ENCODE assay signal across 8 cellular contexts in the genomic region with DNA sequence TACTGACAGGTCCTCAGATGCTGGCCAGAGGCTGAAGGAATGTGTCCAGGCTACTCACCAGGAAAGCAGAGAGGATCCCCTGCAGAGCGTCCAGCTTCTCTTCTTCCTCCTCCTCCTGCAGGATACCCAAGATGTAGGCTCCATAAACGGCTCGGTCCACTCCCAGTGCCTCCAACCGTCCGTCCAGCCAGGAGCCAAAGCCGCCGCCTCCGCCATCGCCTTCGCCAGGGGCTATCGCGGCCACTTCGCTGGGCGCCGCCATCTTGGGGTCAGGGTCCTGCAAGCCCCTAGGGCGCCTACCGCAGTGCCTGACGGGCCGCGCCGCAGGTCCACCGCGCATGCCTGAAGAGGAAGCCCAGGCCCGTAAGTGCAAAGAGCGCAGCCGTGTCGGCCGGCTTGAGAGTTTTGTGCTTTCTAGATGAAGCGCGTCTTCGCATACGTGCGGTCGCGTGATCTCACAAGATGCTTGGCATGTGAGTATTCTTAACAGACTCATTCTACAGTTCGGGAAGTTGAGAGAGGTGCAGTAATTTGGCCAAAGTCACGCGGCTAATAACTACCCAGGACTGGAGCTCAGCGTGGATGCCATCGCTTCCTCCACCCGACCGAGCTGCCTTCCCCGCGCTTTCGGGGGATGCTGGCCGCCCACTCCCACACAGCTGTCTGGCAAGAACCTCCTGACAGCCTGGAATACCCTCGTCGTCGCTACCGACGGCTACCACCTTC. TPM values are rescaled to one million over a fixed set of nuclear protein-coding genes. Genes with fewer than 3 reads are reported as not detected.
DNase-seq lines count a peak whose midpoint lies in the region; ATAC-seq and TF ChIP-seq lines count a peak whose summit lies in the region.

A gene with protein sequence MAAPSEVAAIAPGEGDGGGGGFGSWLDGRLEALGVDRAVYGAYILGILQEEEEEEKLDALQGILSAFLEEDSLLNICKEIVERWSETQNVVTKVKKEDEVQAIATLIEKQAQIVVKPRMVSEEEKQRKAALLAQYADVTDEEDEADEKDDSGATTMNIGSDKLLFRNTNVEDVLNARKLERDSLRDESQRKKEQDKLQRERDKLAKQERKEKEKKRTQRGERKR (minus strand): TSS at position 285 of the 726 bp plus-strand sequence. CDS start 23 bp downstream, at position 262.

- peak within 1 kb of the TSS; percentile 92 for H3K27ac Mint-ChIP-seq in activated CD4-positive, alpha-beta T cell treated with anti-CD3 and anti-CD28 coated beads, Interleukin-2, amount 10 ng/mL, durations not matched to agents 7 days and 5 days
- H3K27ac Mint-ChIP-seq in dendritic cell treated with granulocyte-macrophage colony-stimulating factor and Interleukin-4, amounts not matched to agents 40 ng/mL and 50 ng/mL, for 4 days = peak within 1 kb of the TSS; percentile 92

- H3K4me3 Mint-ChIP-seq in activated CD4-positive, alpha-beta T cell treated with anti-CD3 and anti-CD28 coated beads, Interleukin-2, amount 10 ng/mL, durations not matched to agents 7 days and 5 days = peak within 1 kb of the TSS; percentile 96
- H3K4me3 Mint-ChIP-seq in dendritic cell treated with granulocyte-macrophage colony-stimulating factor and Interleukin-4, amounts not matched to agents 40 ng/mL and 50 ng/mL, for 4 days = peak within 1 kb of the TSS; percentile 95

- ATAC-seq in HG03469 (IDR thresholded peaks at IDR 0.05; ENCODE audit: unreplicated experiment) (peak; percentile 77), left lung (peak; percentile 99)

- peaks cover 7% of the 10 kb centered on the region for H3K36me3 Mint-ChIP-seq in activated CD4-positive, alpha-beta T cell treated with anti-CD3 and anti-CD28 coated beads, Interleukin-2, amount 10 ng/mL, durations not matched to agents 7 days and 5 days (ENCODE audit: low read depth)
- peaks cover 34% of the 10 kb centered on the region for H3K36me3 Mint-ChIP-seq in dendritic cell treated with granulocyte-macrophage colony-stimulating factor and Interleukin-4, amounts not matched to agents 40 ng/mL and 50 ng/mL, for 4 days (ENCODE audit: low read depth)

- H3K27me3 Mint-ChIP-seq in activated CD4-positive, alpha-beta T cell treated with anti-CD3 and anti-CD28 coated beads, Interleukin-2, amount 10 ng/mL, durations not matched to agents 7 days and 5 days = no peaks in the 10 kb centered on the region
- peaks cover 5% of the 10 kb centered on the region for H3K27me3 Mint-ChIP-seq in dendritic cell treated with granulocyte-macrophage colony-stimulating factor and Interleukin-4, amounts not matched to agents 40 ng/mL and 50 ng/mL, for 4 days

- peaks cover 0 to 1% of the 10 kb centered on the region in 2 donors for H3K36me3 ChIP-seq in left lung

- POLR2A ChIA-PET in activated CD4-positive, alpha-beta T cell treated with anti-CD3 and anti-CD28 coated beads, Interleukin-2, amount 10 ng/mL, durations not matched to agents 7 days and 5 days (lab: Charles Lee) = interaction anchor here (0.6 to 0.7 kb wide), 2 partner anchors 28 to 533 kb away, joined by 3 to 4 read pairs; no protein-coding TSS in a partner anchor

- no peaks in the 10 kb centered on the region for H3K27me3 ChIP-seq in left lung

- intact Hi-C loops in dendritic cell treated with granulocyte-macrophage colony-stimulating factor and Interleukin-4, amounts not matched to agents 40 ng/mL and 50 ng/mL, for 4 days (cut with micrococcal nuclease) = no loop called here
- intact Hi-C loops in left lung (cut with DNase I) = no loop called here

- no peaks in the 10 kb centered on the region for H3K9me3 ChIP-seq in left lung

- H3K4me1 ChIP-seq in left lung = peaks cover 9 to 28% of the 10 kb centered on the region in 2 donors

- peaks cover 40% of the 10 kb centered on the region for H3K4me1 Mint-ChIP-seq in activated CD4-positive, alpha-beta T cell treated with anti-CD3 and anti-CD28 coated beads, Interleukin-2, amount 10 ng/mL, durations not matched to agents 7 days and 5 days
- H3K4me1 Mint-ChIP-seq in dendritic cell treated with granulocyte-macrophage colony-stimulating factor and Interleukin-4, amounts not matched to agents 40 ng/mL and 50 ng/mL, for 4 days (ENCODE audit: low read depth) = peaks cover 26% of the 10 kb centered on the region

- H3K4me3 ChIP-seq in AG10803 (ENCODE audit: low read length) (peak within 1 kb of the TSS; percentile 100), left lung (peak within 1 kb of the TSS; percentile 83 to 92)

- TF ChIP-seq POLR2A in GM19099 (IDR thresholded peaks at IDR 0.05; ENCODE audit: extremely low read depth, insufficient read length, low read depth) = peak; percentile 95

- peak within 1 kb of the TSS; percentile 83 to 84 for H3K27ac ChIP-seq in left lung

- CTCF ChIA-PET in activated CD4-positive, alpha-beta T cell treated with anti-CD3 and anti-CD28 coated beads, Interleukin-2, amount 10 ng/mL, durations not matched to agents 7 days and 5 days (lab: Charles Lee) = interaction anchor here (1.3 kb wide), 1 partner anchor 19 kb away, joined by 4 read pairs; a partner anchor contains a TSS

- H3K9me3 Mint-ChIP-seq in activated CD4-positive, alpha-beta T cell treated with anti-CD3 and anti-CD28 coated beads, Interleukin-2, amount 10 ng/mL, durations not matched to agents 7 days and 5 days = no peaks in the 10 kb centered on the region
- no peaks in the 10 kb centered on the region for H3K9me3 Mint-ChIP-seq in dendritic cell treated with granulocyte-macrophage colony-stimulating factor and Interleukin-4, amounts not matched to agents 40 ng/mL and 50 ng/mL, for 4 days

- DNase-seq in AG10803 (ENCODE audit: low read depth) = peak; percentile 92
- peak; percentile 91 for DNase-seq in NCI-H748 (lab: John Stamatoyannopoulos, UW; ENCODE audit: unreplicated experiment)
- DNase-seq in activated CD4-positive, alpha-beta T cell treated with anti-CD3 and anti-CD28 coated beads, Interleukin-2, amount 10 ng/mL, durations not matched to agents 7 days and 5 days = peak; percentile 92
- DNase-seq in left lung = peak; percentile 92 to 98
- peak; percentile 84 for DNase-seq in stimulated activated CD4-positive, alpha-beta T cell treated with anti-CD3 and anti-CD28 coated beads, Interleukin-2, amount 100 ng/mL, for 4 hours (ENCODE audit: low read depth)

- TF ChIP-seq CTCF in AG10803 (conservative IDR thresholded peaks at IDR 0.05; ENCODE audit: low read length) (no peak), left lung (IDR thresholded peaks at IDR 0.05) (no peak)

RNA-seq across cellular contexts. Expression of the gene that starts here (rescaled TPM):
- 10 to 100 TPM; 25.5 to 26.8 TPM for total RNA-seq in activated CD4-positive, alpha-beta T cell treated with anti-CD3 and anti-CD28 coated beads, Interleukin-2, amount 10 ng/mL, durations not matched to agents 7 days and 5 days
- total RNA-seq in left lung = 10 to 100 TPM; 20.3 to 22.0 TPM

Comparison
In these comparisons a context has a peak if more than half of its experiments do, and no peak if none do; other contexts are left out.
1. Peak in every context shown above with its lines: DNase-seq, ATAC-seq, H3K4me3 ChIP-seq and H3K27ac ChIP-seq.